Comparison of ENCODE assay signal across 3 cellular contexts in the genomic region with DNA sequence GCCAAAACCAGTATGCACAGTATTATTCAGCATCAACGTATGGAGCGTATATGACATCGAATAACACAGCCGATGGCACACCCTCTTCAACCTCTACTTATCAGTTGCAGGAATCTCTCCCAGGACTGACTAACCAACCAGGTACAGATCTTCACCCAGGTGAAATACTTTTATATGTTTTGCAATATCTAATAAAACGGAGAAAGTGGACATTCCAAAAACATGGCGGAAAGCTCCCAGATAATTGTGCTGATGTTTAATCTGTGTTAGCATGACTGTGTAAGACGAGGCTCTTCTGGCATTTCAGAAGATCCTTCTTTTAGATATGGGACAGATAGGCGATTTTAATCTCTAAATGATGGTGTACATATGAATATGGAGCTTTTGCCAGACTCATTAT.
"Had no signal": no experiment of that assay in that cellular context is flagged by ENCODE, and none has a peak within 500 bp of the region (broad histone marks: within the 10 kb centered on the region; RNA-seq: fewer than 3 reads in every experiment).

No MANE protein-coding gene starts in this region.

- ATAC-seq: GM23338 had no signal

- H3K4me2 ChIP-seq: GM23338 had no signal

- DNase-seq: H9, HCEC 1CT had no signal

- H3K4me3 ChIP-seq: GM23338 had no signal

- H2AFZ ChIP-seq: GM23338 had no signal
